In genomic region chr11:75959540-75959939, GRCh38 we compare ENCODE assay signal across 17 cellular contexts.
A peak's percentile ranks its signal among the peaks of the same experiment; 100 is the strongest.
DNase-seq lines count a peak whose midpoint lies in the region; ATAC-seq, FAIRE-seq and TF ChIP-seq lines count a peak whose summit lies in the region.
"Had no signal": no experiment of that assay in that cellular context is flagged by ENCODE, and none has a peak within 500 bp of the region (broad histone marks: within the 10 kb centered on the region; RNA-seq: fewer than 3 reads in every experiment).

No MANE protein-coding gene starts in this region.

- CTCF ChIA-PET in K562 (lab: Yijun Ruan, JAX; ENCODE audit: low intra/inter-chr PET ratio): no interaction called here

- H3K4me1 ChIP-seq in BLaER1 (peaks cover 15% of the 10 kb centered on the region), K562 (replicated peaks in 1 of 2; ENCODE audit: control insufficient read depth in 2 of 2, insufficient read depth in 2 of 2, low read length in 2 of 2) (peaks cover 0 to 7% of the 10 kb centered on the region in 2 experiments; a peak in 1 of 5 replicates), smooth muscle cell (ENCODE audit: low read depth) (no peaks in the 10 kb centered on the region)
- H3K4me1 ChIP-seq: BE2C, Caco-2 had no signal

- POLR2A ChIA-PET in K562 (lab: Yijun Ruan, JAX): interaction anchor here (0.6 kb wide), 2 partner anchors 48 to 193 kb away, joined by 3 read pairs; no protein-coding TSS in a partner anchor

- H3K4me3 ChIP-seq in BLaER1 (no peak overlapping the region), K562 (no peak overlapping the region), smooth muscle cell (no peak overlapping the region)

- WGBS in K562 (ENCODE audit: insufficient coverage, low coverage, missing lambda C conversion rate): 14% methylated on average over 2 of the region's 2 CpGs
- 97% methylated on average over 2 of the region's 2 CpGs for WGBS in smooth muscle cell (ENCODE audit: low lambda C conversion rate)

- BruUV-seq in K562 (replicated peaks; lab: Mats Ljungman, UMichigan): no TSS peak

- no peak for TF ChIP-seq RAD21 in K562 (CRISPR knock-in tag; conservative IDR thresholded peaks at IDR 0.05 in 1 of 2, IDR thresholded peaks at IDR 0.05 in 1 of 2)

- peaks cover 12 to 47% of the 10 kb centered on the region in 2 donors for H3K4me1 Mint-ChIP-seq in stimulated activated naive B cell treated with anti-CD40 and anti-IgM and Interleukin-4, amounts not matched to agents 10 μg/mL and 1 μg/mL and 100 μg/mL, for 72 hours

- intact Hi-C loops in K562 (cut with micrococcal nuclease): no loop called here

- no peak for TF ChIP-seq EP300 in K562 (IDR thresholded peaks at IDR 0.05; ENCODE audit: low read length)

- H2AFZ ChIP-seq in K562 (ENCODE audit: low read depth, low read length) (no peak overlapping the region), smooth muscle cell (ENCODE audit: low read depth) (no peak overlapping the region)

- H3K9me1 ChIP-seq in K562 (ENCODE audit: control insufficient read depth, insufficient read depth, low read length): no peaks in the 10 kb centered on the region

- H3K27me3 ChIP-seq in BLaER1: no peaks in the 10 kb centered on the region
- no peaks in the 10 kb centered on the region for H3K27me3 ChIP-seq in K562 (ENCODE audit: control insufficient read depth in 2 of 2, insufficient read depth in 2 of 2, low read length in 2 of 2)
- H3K27me3 ChIP-seq in smooth muscle cell (ENCODE audit: low read depth): no peaks in the 10 kb centered on the region
- H3K27me3 ChIP-seq: BE2C had no signal

- H3K79me2 ChIP-seq in K562 (ENCODE audit: control insufficient read depth, insufficient read depth, low read length) (no peaks in the 10 kb centered on the region), smooth muscle cell (ENCODE audit: low read depth) (no peaks in the 10 kb centered on the region)

- TF ChIP-seq POLR2A in H54 (IDR thresholded peaks at IDR 0.05; ENCODE audit: low read depth, low read length): no peak
- TF ChIP-seq POLR2A in K562 (conservative IDR thresholded peaks at IDR 0.05): no peak

- no peaks in the 10 kb centered on the region for H3K9me3 Mint-ChIP-seq in stimulated activated naive B cell treated with anti-CD40 and anti-IgM and Interleukin-4, amounts not matched to agents 10 μg/mL and 1 μg/mL and 100 μg/mL, for 72 hours
- H3K9me3 Mint-ChIP-seq: CD4-positive, alpha-beta T cell had no signal

- no peak for TF ChIP-seq CTCF in K562 (IDR thresholded peaks at IDR 0.05 in 2 of 3, conservative IDR thresholded peaks at IDR 0.05 in 1 of 3; ENCODE audit: insufficient read depth in 2 of 3, low read depth in 1 of 3, low read length in 3 of 3)
- TF ChIP-seq CTCF in smooth muscle cell (IDR thresholded peaks at IDR 0.05; ENCODE audit: borderline replicate concordance, insufficient read depth, poor library complexity, severe bottlenecking): no peak

- no peaks in the 10 kb centered on the region for H3F3A ChIP-seq in smooth muscle cell (ENCODE audit: low read depth)

- no peak overlapping the region for H3K4me3 Mint-ChIP-seq in stimulated activated naive B cell treated with anti-CD40 and anti-IgM and Interleukin-4, amounts not matched to agents 10 μg/mL and 1 μg/mL and 100 μg/mL, for 72 hours
- H3K4me3 Mint-ChIP-seq: CD4-positive, alpha-beta T cell; H9 had no signal

- peak overlapping the region; percentile 86 for H3K27ac Mint-ChIP-seq in stimulated activated naive B cell treated with anti-CD40 and anti-IgM and Interleukin-4, amounts not matched to agents 10 μg/mL and 1 μg/mL and 100 μg/mL, for 72 hours
- H3K27ac Mint-ChIP-seq: CD4-positive, alpha-beta T cell; H9 had no signal

- H3K9me3 ChIP-seq in BLaER1 (0 out of 2 replicates have a peak, but pooled peaks cover 3% of the 10 kb centered on the region), K562 (replicated peaks; ENCODE audit: control insufficient read depth, insufficient read depth, low read depth, low read length) (no peaks in the 10 kb centered on the region), smooth muscle cell (replicated peaks; ENCODE audit: low read depth) (no peaks in the 10 kb centered on the region)
- H3K9me3 ChIP-seq: BE2C, Caco-2 had no signal

- peak; percentile 39 for ATAC-seq in K562
- ATAC-seq in stimulated activated naive B cell treated with anti-CD40 and anti-IgM and Interleukin-4, amounts not matched to agents 10 μg/mL and 1 μg/mL and 100 μg/mL, for 72 hours (replicated peaks): no peak

- DNase-seq in H54 (ENCODE audit: insufficient read length, low spot score) (no peak), K562 (ENCODE audit: extremely low read depth in 1 of 4, low spot score in 3 of 4) (peak in 1 of 4 experiments; percentile 32), A172 (ENCODE audit: low spot score) (no peak), urothelium cell line (ENCODE audit: low spot score) (no peak), smooth muscle cell (lab: John Stamatoyannopoulos, UW; ENCODE audit: unreplicated experiment) (no peak)
- DNase-seq in stimulated activated naive B cell treated with anti-CD40 and anti-IgM and Interleukin-4, amounts not matched to agents 10 μg/mL and 1 μg/mL and 100 μg/mL, for 72 hours: no peak
- DNase-seq: 8988T; BE2C; Caco-2; CD4-positive, alpha-beta T cell; GOT3; H9 had no signal

- in situ Hi-C loops in K562 (cut with MboI): no loop called here

- H3K4me2 ChIP-seq in BLaER1 (peak overlapping the region; percentile 41), K562 (ENCODE audit: insufficient read depth, low read length) (no peak overlapping the region), smooth muscle cell (no peak overlapping the region)
- H3K4me2 ChIP-seq: KMS-11 had no signal

- H3K36me3 Mint-ChIP-seq in stimulated activated naive B cell treated with anti-CD40 and anti-IgM and Interleukin-4, amounts not matched to agents 10 μg/mL and 1 μg/mL and 100 μg/mL, for 72 hours: peaks cover 26 to 33% of the 10 kb centered on the region in 2 donors

- H3K9ac ChIP-seq in BLaER1: no peak overlapping the region
- H3K9ac ChIP-seq in K562 (ENCODE audit: insufficient read depth in 1 of 2, low read depth in 2 of 2, low read length in 2 of 2): no peak overlapping the region
- H3K9ac ChIP-seq in smooth muscle cell (ENCODE audit: low read depth): no peak overlapping the region
- H3K9ac ChIP-seq: KMS-11 had no signal

- no peak overlapping the region for H3K27ac ChIP-seq in BLaER1
- H3K27ac ChIP-seq in K562 (ENCODE audit: extremely low read depth, low read depth, low read length): peak overlapping the region; percentile 25; the same call in 1 of the 3 replicates
- H3K27ac ChIP-seq in smooth muscle cell (ENCODE audit: low read depth): no peak overlapping the region
- H3K27ac ChIP-seq: C4-2B, KMS-11 had no signal

- no peaks in the 10 kb centered on the region for H3K27me3 Mint-ChIP-seq in stimulated activated naive B cell treated with anti-CD40 and anti-IgM and Interleukin-4, amounts not matched to agents 10 μg/mL and 1 μg/mL and 100 μg/mL, for 72 hours
- H3K27me3 Mint-ChIP-seq: CD4-positive, alpha-beta T cell had no signal

- H3K36me3 ChIP-seq in BLaER1: 0 out of 2 replicates have a peak, but pooled peaks cover 5% of the 10 kb centered on the region
- H3K36me3 ChIP-seq in K562 (ENCODE audit: control insufficient read depth, insufficient read depth, low read length): no peaks in the 10 kb centered on the region
- H3K36me3 ChIP-seq in smooth muscle cell (ENCODE audit: low read depth): peaks cover 4% of the 10 kb centered on the region
- H3K36me3 ChIP-seq: BE2C had no signal

- 0 out of 2 replicates have a peak, but pooled peaks cover 6% of the 10 kb centered on the region for H4K20me1 ChIP-seq in BLaER1
- no peaks in the 10 kb centered on the region for H4K20me1 ChIP-seq in K562 (replicated peaks; ENCODE audit: control insufficient read depth, insufficient read depth, low read length)
- H4K20me1 ChIP-seq in smooth muscle cell (ENCODE audit: low read depth): peaks cover 3% of the 10 kb centered on the region

- FAIRE-seq in H54 (lab: Jason Lieb, UNC) (peak; percentile 61), K562 (lab: Jason Lieb, UNC) (peak; percentile 15), urothelium cell line (lab: Jason Lieb, UNC) (no peak)
- FAIRE-seq: D721Med, G401.6 had no signal

TF ChIP-seq in K562, 482 proteins besides CTCF, POLR2A, EP300 and RAD21 (continues in another document):
- TF ChIP-seq CBFA2T2 (conservative IDR thresholded peaks at IDR 0.05) (0 out of 2 replicates have a peak, but pooled peaks have one; percentile 19), TAL1 (IDR thresholded peaks at IDR 0.05) (peak; percentile 50), EWSR1 (IDR thresholded peaks at IDR 0.05; ENCODE audit: borderline replicate concordance, low read depth, partially characterized antibody) (no peak), CBFA2T3 (IDR thresholded peaks at IDR 0.05) (peak; percentile 58), NCOR1 (IDR thresholded peaks at IDR 0.05) (0 out of 2 replicates have a peak, but pooled peaks have one; percentile 24), SMARCA4 (IDR thresholded peaks at IDR 0.05) (0 out of 2 replicates have a peak, but pooled peaks have one; percentile 22), DPF2 (IDR thresholded peaks at IDR 0.05) (peak; percentile 61), ZNF224 (CRISPR knock-in tag; IDR thresholded peaks at IDR 0.05) (no peak), ARID1B (IDR thresholded peaks at IDR 0.05) (peak; percentile 71), TCF3 (CRISPR knock-in tag; IDR thresholded peaks at IDR 0.05) (peak; percentile 68), MNT (conservative IDR thresholded peaks at IDR 0.05) (no peak), MEIS2 (IDR thresholded peaks at IDR 0.05; ENCODE audit: partially characterized antibody) (peak; percentile 22), NUFIP1 (IDR thresholded peaks at IDR 0.05; ENCODE audit: partially characterized antibody) (no peak), MAFG (tag; conservative IDR thresholded peaks at IDR 0.05) (no peak), JUN (IDR thresholded peaks at IDR 0.05; ENCODE audit: borderline replicate concordance, low read depth, low read length) (no peak), JUN (CRISPR knock-in tag; IDR thresholded peaks at IDR 0.05; ENCODE audit: borderline replicate concordance) (no peak), ZNF316 (IDR thresholded peaks at IDR 0.05) (peak; percentile 23; the same call in 1 of the 2 replicates), ZNF778 (CRISPR knock-in tag; IDR thresholded peaks at IDR 0.05) (no peak)
